In genomic region chr3:45515999-45516804, GRCh38 we compare ENCODE assay signal across 19 cellular contexts.
"Had no signal": no experiment of that assay in that cellular context is flagged by ENCODE, and none has a peak within 500 bp of the region (broad histone marks: within the 10 kb centered on the region; RNA-seq: fewer than 3 reads in every experiment).

No MANE protein-coding gene starts in this region.

- DNase-seq: activated CD4-positive, alpha-beta memory T cell treated with anti-CD3 and anti-CD28 coated beads, Interleukin-2, amount 10 ng/mL, durations not matched to agents 7 days and 5 days; activated CD4-positive, alpha-beta T cell treated with anti-CD3 and anti-CD28 coated beads for 36 hours; activated gamma-delta T cell treated with Interleukin-2 at 50 U/mL for 16 hours; activated naive CD8-positive, alpha-beta T cell treated with anti-CD3 and anti-CD28 coated beads, Interleukin-2, amount 10 ng/mL, durations not matched to agents 7 days and 5 days; activated T-cell treated with anti-CD3 and anti-CD28 coated beads, Interleukin-2, amount 50 U/mL, for 48 hours; colonic mucosa; glutamatergic neuron; naive thymus-derived CD8-positive, alpha-beta T cell; sigmoid colon; stimulated activated CD4-positive, alpha-beta T cell treated with anti-CD3 and anti-CD28 coated beads, Interleukin-2, amount 100 ng/mL, for 48 hours; stimulated activated CD8-positive, alpha-beta memory T cell treated with anti-CD3 and anti-CD28 coated beads, Interleukin-4, amount 100 ng/mL, for 48 hours; stimulated activated naive CD8-positive, alpha-beta T cell treated with anti-CD3 and anti-CD28 coated beads, Interleukin-15, Interleukin-2, amounts not matched to agents 100 U/mL and 50 U/mL, for 24 hours; SW 1271 had no signal

- H3K27ac Mint-ChIP-seq: activated CD4-positive, alpha-beta memory T cell treated with anti-CD3 and anti-CD28 coated beads, Interleukin-2, amount 10 ng/mL, durations not matched to agents 7 days and 5 days; activated CD4-positive, alpha-beta T cell treated with anti-CD3 and anti-CD28 coated beads for 36 hours; activated naive CD8-positive, alpha-beta T cell treated with anti-CD3 and anti-CD28 coated beads, Interleukin-2, amount 10 ng/mL, durations not matched to agents 7 days and 5 days had no signal

- H3K4me3 ChIP-seq: ascending aorta, colonic mucosa, esophagus muscularis mucosa, prostate gland, sigmoid colon, SJCRH30, suprapubic skin had no signal

- H3K27me3 Mint-ChIP-seq: activated CD4-positive, alpha-beta memory T cell treated with anti-CD3 and anti-CD28 coated beads, Interleukin-2, amount 10 ng/mL, durations not matched to agents 7 days and 5 days; activated CD4-positive, alpha-beta T cell treated with anti-CD3 and anti-CD28 coated beads for 36 hours; activated naive CD8-positive, alpha-beta T cell treated with anti-CD3 and anti-CD28 coated beads, Interleukin-2, amount 10 ng/mL, durations not matched to agents 7 days and 5 days; naive thymus-derived CD8-positive, alpha-beta T cell had no signal

- H3K27ac ChIP-seq: ascending aorta, colonic mucosa, esophagus muscularis mucosa, prostate gland, sigmoid colon, SJCRH30, suprapubic skin, VCaP had no signal

- H3K4me1 Mint-ChIP-seq: activated CD4-positive, alpha-beta memory T cell treated with anti-CD3 and anti-CD28 coated beads, Interleukin-2, amount 10 ng/mL, durations not matched to agents 7 days and 5 days; activated CD4-positive, alpha-beta T cell treated with anti-CD3 and anti-CD28 coated beads for 36 hours; activated naive CD8-positive, alpha-beta T cell treated with anti-CD3 and anti-CD28 coated beads, Interleukin-2, amount 10 ng/mL, durations not matched to agents 7 days and 5 days had no signal

- H3K27me3 ChIP-seq: ascending aorta, colonic mucosa, esophagus muscularis mucosa, sigmoid colon, SJCRH30, suprapubic skin had no signal

- H3K9me3 Mint-ChIP-seq: activated CD4-positive, alpha-beta memory T cell treated with anti-CD3 and anti-CD28 coated beads, Interleukin-2, amount 10 ng/mL, durations not matched to agents 7 days and 5 days; activated naive CD8-positive, alpha-beta T cell treated with anti-CD3 and anti-CD28 coated beads, Interleukin-2, amount 10 ng/mL, durations not matched to agents 7 days and 5 days; naive thymus-derived CD8-positive, alpha-beta T cell had no signal

- H3K4me3 Mint-ChIP-seq: activated CD4-positive, alpha-beta memory T cell treated with anti-CD3 and anti-CD28 coated beads, Interleukin-2, amount 10 ng/mL, durations not matched to agents 7 days and 5 days; activated CD4-positive, alpha-beta T cell treated with anti-CD3 and anti-CD28 coated beads for 36 hours; activated naive CD8-positive, alpha-beta T cell treated with anti-CD3 and anti-CD28 coated beads, Interleukin-2, amount 10 ng/mL, durations not matched to agents 7 days and 5 days; naive thymus-derived CD8-positive, alpha-beta T cell had no signal

- H3K9me3 ChIP-seq: ascending aorta, colonic mucosa, esophagus muscularis mucosa, prostate gland, sigmoid colon, SJCRH30, suprapubic skin had no signal

- ATAC-seq: activated CD4-positive, alpha-beta T cell treated with anti-CD3 and anti-CD28 coated beads for 36 hours; naive thymus-derived CD8-positive, alpha-beta T cell; stimulated activated naive CD8-positive, alpha-beta T cell treated with anti-CD3 and anti-CD28 coated beads, Interleukin-15, Interleukin-2, amounts not matched to agents 100 U/mL and 50 U/mL, for 24 hours had no signal

- H3K4me1 ChIP-seq: ascending aorta, colonic mucosa, prostate gland, sigmoid colon had no signal
